13 cellular contexts compared by ENCODE assay signal in genomic region chr4:1842993-1843448, GRCh38. TPM values are rescaled to one million over a fixed set of nuclear protein-coding genes. Genes with fewer than 3 reads are reported as not detected.
DNase-seq lines count a peak whose midpoint lies in the region; ATAC-seq, FAIRE-seq and TF ChIP-seq lines count a peak whose summit lies in the region.
"Had no signal": no experiment of that assay in that cellular context is flagged by ENCODE, and none has a peak within 500 bp of the region (broad histone marks: within the 10 kb centered on the region; RNA-seq: fewer than 3 reads in every experiment).

No MANE protein-coding gene starts in this region.

- in situ Hi-C loops in G401 (cut with HindIII; ENCODE audit: low sequenced_read_pairs) = no loop called here

- DNase-seq in G401 (ENCODE audit: low spot score) (peak; percentile 73), T1000 (lab: John Stamatoyannopoulos, UW) (peak; percentile 66), fibroblast of the aortic adventitia (ENCODE audit: low read depth) (peak; percentile 81), renal cortical epithelial cell (ENCODE audit: low read depth) (peak; percentile 85), NK-92 (lab: John Stamatoyannopoulos, UW; ENCODE audit: unreplicated experiment) (no peak), small intestine (no peak), medulla oblongata (ENCODE audit: extremely low spot score) (no peak)
- DNase-seq: COR-L47, NCI-H2227 treated with DMSO at 0.1 percent for 48 hours, Peyer's patch had no signal

- 84 to 87% (median 86%) methylated on average over 17 of the region's 17 CpGs for WGBS in small intestine, 3 donors

- no peaks in the 10 kb centered on the region for H3K9me3 ChIP-seq in small intestine (ENCODE audit: control insufficient read depth, low read depth)
- H3K9me3 ChIP-seq: Peyer's patch, prostate gland had no signal

- peaks cover 16 to 21% of the 10 kb centered on the region in 2 donors for H3K36me3 ChIP-seq in small intestine (ENCODE audit: control insufficient read depth in 2 of 2, insufficient read depth in 2 of 2, low read length in 2 of 2)
- H3K36me3 ChIP-seq: prostate gland had no signal

- ATAC-seq in GM18867 (IDR thresholded peaks at IDR 0.05; ENCODE audit: unreplicated experiment) = no peak

- no peak for FAIRE-seq in small intestine (lab: Jason Lieb, UNC)
- FAIRE-seq: urothelium cell line had no signal

- TF ChIP-seq CTCF in fibroblast of the aortic adventitia (IDR thresholded peaks at IDR 0.05; ENCODE audit: insufficient read depth, low read length) = no peak

- no peak overlapping the region for H3K4me3 ChIP-seq in fibroblast of the aortic adventitia (ENCODE audit: low read depth, low read length)
- H3K4me3 ChIP-seq in small intestine (ENCODE audit: low read depth in 1 of 2, low read length in 2 of 2) = no peak overlapping the region
- H3K4me3 ChIP-seq: Peyer's patch, prostate gland had no signal

- H3K27ac ChIP-seq in small intestine (ENCODE audit: low read depth in 1 of 2, low read length in 1 of 2) = no peak overlapping the region
- H3K27ac ChIP-seq: Peyer's patch, prostate gland had no signal

- H3K27me3 ChIP-seq in small intestine (ENCODE audit: control insufficient read depth in 2 of 2, insufficient read depth in 2 of 2, low read length in 2 of 2) = no peaks in the 10 kb centered on the region
- H3K27me3 ChIP-seq: Peyer's patch had no signal

- H3K4me1 ChIP-seq in small intestine (ENCODE audit: control insufficient read depth in 2 of 2, insufficient read depth in 1 of 2, low read depth in 1 of 2, low read length in 1 of 2) = no peaks in the 10 kb centered on the region
- H3K4me1 ChIP-seq: Peyer's patch, prostate gland had no signal

RNA-seq across cellular contexts. Expression of gene LETM1, which starts 12.9 kb away (rescaled TPM):
- total RNA-seq in G401 (2014; rRNA removed; shearing (Covaris generic)) = 67.5 and 83.2 TPM in 2 replicates
- 51.1 and 51.7 TPM in 2 replicates for total RNA-seq in fibroblast of the aortic adventitia (ENCODE audit: low replicate concordance)
- total RNA-seq in renal cortical epithelial cell = 94.6 and 102 TPM in 2 replicates
- polyA plus RNA-seq in small intestine = 10 to 100 TPM; 19.7 to 28.5 (median 21.3) TPM

RNA-seq across cellular contexts. Expression of gene NSD2, which starts 28.2 kb away (rescaled TPM):
- 44.4 and 86.9 TPM in 2 replicates for total RNA-seq in G401 (2014; rRNA removed; shearing (Covaris generic))
- 50.3 and 84.7 TPM in 2 replicates for total RNA-seq in fibroblast of the aortic adventitia (ENCODE audit: low replicate concordance)
- 62.0 and 67.7 TPM in 2 replicates for total RNA-seq in renal cortical epithelial cell
- polyA plus RNA-seq in small intestine = 10 to 100 TPM in 2 of 3 donors, 1 to 10 TPM in 1; 8.4 to 34.3 (median 10.7) TPM

RNA-seq across cellular contexts. Expression of gene FGFR3, which starts 49.9 kb away (rescaled TPM):
- total RNA-seq in G401 (2014; rRNA removed; shearing (Covaris generic)) = 38.4 and 49.9 TPM in 2 replicates
- total RNA-seq in fibroblast of the aortic adventitia (ENCODE audit: low replicate concordance) (0.33 and 0.45 TPM in 2 replicates), renal cortical epithelial cell (1.4 and 3.7 TPM in 2 replicates)
- 10 to 100 TPM; 13.8 to 35.8 (median 35.7) TPM for polyA plus RNA-seq in small intestine

Comparison
In these comparisons a context has a peak if more than half of its experiments do, and no peak if none do; other contexts are left out.
1. DNase-seq: peak in G401 (single experiment), T1000 (single experiment), fibroblast of the aortic adventitia (single experiment) and renal cortical epithelial cell (single experiment); none in NK-92 (single experiment), small intestine (single experiment) and medulla oblongata (single experiment).